In genomic region chr1:246753670-246754535, GRCh38 we compare ENCODE assay signal across 8 cellular contexts. TPM values are rescaled to one million over a fixed set of nuclear protein-coding genes. Genes with fewer than 3 reads are reported as not detected.
DNase-seq lines count a peak whose midpoint lies in the region; ATAC-seq, FAIRE-seq and TF ChIP-seq lines count a peak whose summit lies in the region.

No MANE protein-coding gene starts in this region.

- H3K4me3 Mint-ChIP-seq in WTC11, result no peak overlapping the region
- no peak overlapping the region for H3K4me3 Mint-ChIP-seq in central memory CD8-positive, alpha-beta T cell

- FAIRE-seq in HepG2 (lab: Jason Lieb, UNC), result peak; percentile 79

- TF ChIP-seq EP300 in HepG2 (IDR thresholded peaks at IDR 0.05; ENCODE audit: low read depth in 2 of 2, low read length in 2 of 2) (no peak), HepG2 (CRISPR knock-in tag; IDR thresholded peaks at IDR 0.05; ENCODE audit: borderline replicate concordance) (no peak)

- H3K36me3 Mint-ChIP-seq in WTC11, result no peaks in the 10 kb centered on the region
- peaks cover 4% of the 10 kb centered on the region for H3K36me3 Mint-ChIP-seq in central memory CD8-positive, alpha-beta T cell (ENCODE audit: insufficient read depth)

- no peak for TF ChIP-seq POLR2A in HepG2 (IDR thresholded peaks at IDR 0.05; ENCODE audit: insufficient read depth in 1 of 2, low read depth in 2 of 2, low read length in 2 of 2)

- H3K36me3 ChIP-seq in HepG2 (replicated peaks in 1 of 2; ENCODE audit: control insufficient read depth in 1 of 2, insufficient read depth in 2 of 2, low read length in 2 of 2), result peaks cover 3 to 5% of the 10 kb centered on the region in 2 experiments; a peak in 3 of 5 replicates

- H3K9ac ChIP-seq in HepG2 (ENCODE audit: insufficient read depth, low read depth, low read length), result no peak overlapping the region

- H3K9me3 ChIP-seq in HepG2 (ENCODE audit: low read length), result no peaks in the 10 kb centered on the region

- CTCF ChIA-PET in WTC11 (lab: Charles Lee), result interaction anchor here (0.7 to 1.0 kb wide), 2 partner anchors 64 to 65 kb away, joined by 5 to 7 read pairs; no protein-coding TSS in a partner anchor
- CTCF ChIA-PET in HepG2 (lab: Yijun Ruan, JAX; ENCODE audit: low intra/inter-chr PET ratio, low total read pairs), result interaction anchor here (0.6 to 3.0 kb wide), 4 partner anchors 55 to 257 kb away, joined by 3 to 24 read pairs (median 3); no protein-coding TSS in a partner anchor

- H3K27ac Mint-ChIP-seq in WTC11, result no peak overlapping the region
- H3K27ac Mint-ChIP-seq in central memory CD8-positive, alpha-beta T cell (ENCODE audit: low read depth), result no peak overlapping the region

- intact Hi-C loops in HepG2 (cut with micrococcal nuclease; ENCODE audit: unreplicated experiment), result loop anchor here (1.0 to 2.0 kb wide), 3 partner anchors 57 to 261 kb away; no protein-coding TSS in a partner anchor

- no peak overlapping the region for H2AFZ ChIP-seq in HepG2 (ENCODE audit: low read length)

- no TSS peak for BruUV-seq in HepG2 (replicated peaks; lab: Mats Ljungman, UMichigan)

- POLR2A ChIA-PET in WTC11 (lab: Charles Lee), result no interaction called here
- POLR2A ChIA-PET in HepG2 (lab: Yijun Ruan, JAX), result no interaction called here

- H4K20me1 ChIP-seq in HepG2 (ENCODE audit: insufficient read depth, low read length), result no peaks in the 10 kb centered on the region

- H3K27me3 ChIP-seq in HepG2 (ENCODE audit: control insufficient read depth in 1 of 2, insufficient read depth in 2 of 2, low read length in 2 of 2), result no peaks in the 10 kb centered on the region

- ATAC-seq in HG02642 (IDR thresholded peaks at IDR 0.05; ENCODE audit: poor library complexity, unreplicated experiment) (peak; percentile 94), WTC11 (peak; percentile 98), HepG2 (peak; percentile 98)
- no peak for ATAC-seq in central memory CD8-positive, alpha-beta T cell (replicated peaks; ENCODE audit: extremely low read depth, poor library complexity, severe bottlenecking)

- no peaks in the 10 kb centered on the region for H3K79me2 ChIP-seq in HepG2 (ENCODE audit: insufficient read depth, low read length)

- TF ChIP-seq RAD21 in HepG2 (CRISPR knock-in tag; IDR thresholded peaks at IDR 0.05), result peak; percentile 87

- in situ Hi-C loops in HepG2 (cut with HindIII; ENCODE audit: extremely low pct_ligation_motif_present, low pct_unique_long_range_greater_than_20kb), result loop anchor here (5.0 kb wide), 1 partner anchor 57 kb away; no protein-coding TSS in a partner anchor

- H3K4me2 ChIP-seq in HepG2 (ENCODE audit: low read depth, low read length), result no peak overlapping the region

- no peaks in the 10 kb centered on the region for H3K9me3 Mint-ChIP-seq in WTC11
- no peaks in the 10 kb centered on the region for H3K9me3 Mint-ChIP-seq in central memory CD8-positive, alpha-beta T cell

- H3K27me3 Mint-ChIP-seq in WTC11 (ENCODE audit: low read depth), result no peaks in the 10 kb centered on the region
- H3K27me3 Mint-ChIP-seq in central memory CD8-positive, alpha-beta T cell, result no peaks in the 10 kb centered on the region

- TF ChIP-seq CTCF in WTC11 (IDR thresholded peaks at IDR 0.05), result peak; percentile 67
- TF ChIP-seq CTCF in HepG2 (CRISPR knock-in tag; IDR thresholded peaks at IDR 0.05), result peak; percentile 84

- H3K4me1 Mint-ChIP-seq in WTC11, result peaks cover 5% of the 10 kb centered on the region; the same call in 1 of the 2 replicates
- no peaks in the 10 kb centered on the region for H3K4me1 Mint-ChIP-seq in central memory CD8-positive, alpha-beta T cell

- DNase-seq in NCI-H510A treated with DMSO at 0.1 percent for 48 hours (lab: John Stamatoyannopoulos, UW) (peak; percentile 5), NCI-H510A (lab: John Stamatoyannopoulos, UW) (no peak), NCI-H146 treated with DMSO at 0.1 percent for 48 hours (lab: John Stamatoyannopoulos, UW; ENCODE audit: unreplicated experiment) (peak; percentile 49), WTC11 (ENCODE audit: low spot score) (peak; percentile 89), HepG2 (ENCODE audit: low spot score) (peak; percentile 50)
- DNase-seq in central memory CD8-positive, alpha-beta T cell (ENCODE audit: low spot score in 2 of 2), result peak; percentile 18 to 32
- DNase-seq in stimulated activated CD4-positive, alpha-beta T cell treated with anti-CD3 and anti-CD28 coated beads, TNF-alpha, amount 100 ng/mL, for 48 hours (ENCODE audit: low read depth in 3 of 3), result peak; percentile 18 to 38 (median 23)

- 74% methylated on average over 22 of the region's 22 CpGs for WGBS in HepG2 (ENCODE audit: low lambda C conversion rate)

- H3K4me1 ChIP-seq in HepG2 (ENCODE audit: insufficient read depth, low read length), result no peaks in the 10 kb centered on the region

- H3K4me3 ChIP-seq in HepG2 (replicated peaks in 1 of 3; ENCODE audit: insufficient read depth in 1 of 3, low read depth in 2 of 3, low read length in 3 of 3), result no peak overlapping the region

- H3K27ac ChIP-seq in HepG2 (ENCODE audit: extremely low read length, insufficient read depth, low read length), result no peak overlapping the region

TF ChIP-seq in WTC11, 78 proteins besides CTCF, POLR2A, EP300 and RAD21 (continues in another document):
- no peak for TF ChIP-seq FOXJ3 (CRISPR knock-in tag; IDR thresholded peaks at IDR 0.05; ENCODE audit: borderline replicate concordance)
- no peak for TF ChIP-seq ATF2 (CRISPR knock-in tag; IDR thresholded peaks at IDR 0.05; ENCODE audit: borderline replicate concordance, low read depth)

TF ChIP-seq in HepG2, 621 proteins besides CTCF, POLR2A, EP300 and RAD21 (continues in another document):
- TF ChIP-seq ATM (IDR thresholded peaks at IDR 0.05; ENCODE audit: borderline replicate concordance) (no peak), HINFP (CRISPR knock-in tag; IDR thresholded peaks at IDR 0.05; ENCODE audit: low read depth) (no peak), ETV5 (CRISPR knock-in tag; IDR thresholded peaks at IDR 0.05; ENCODE audit: borderline replicate concordance) (no peak), RBFOX2 (IDR thresholded peaks at IDR 0.05; ENCODE audit: low read depth, low read length) (no peak), HMGXB4 (CRISPR knock-in tag; IDR thresholded peaks at IDR 0.05; ENCODE audit: borderline replicate concordance in 1 of 2, low read depth in 1 of 2) (peak in 1 of 2 experiments; percentile 38; a peak in 1 of 4 replicates), ZFP41 (CRISPR knock-in tag; IDR thresholded peaks at IDR 0.05; ENCODE audit: borderline replicate concordance) (no peak), NPAS2 (CRISPR knock-in tag; IDR thresholded peaks at IDR 0.05; ENCODE audit: borderline replicate concordance) (no peak), ZNF766 (CRISPR knock-in tag; IDR thresholded peaks at IDR 0.05; ENCODE audit: borderline replicate concordance) (no peak), TBX2 (CRISPR knock-in tag; IDR thresholded peaks at IDR 0.05; ENCODE audit: borderline replicate concordance) (no peak), ARHGAP35 (CRISPR knock-in tag; IDR thresholded peaks at IDR 0.05; ENCODE audit: borderline replicate concordance) (no peak), MTA3 (CRISPR knock-in tag; IDR thresholded peaks at IDR 0.05) (no peak)

RNA-seq across cellular contexts. Expression of gene SCCPDH, which starts 29.7 kb away (rescaled TPM):
- 10.9 to 13.0 TPM (median 12.4 TPM) in 3 replicates for total RNA-seq in WTC11 (2021)
- 62.3 and 65.6 TPM in 2 replicates for total RNA-seq in HepG2 (2016; rRNA removed; fragmentation: Illumina TruSeq; extraction: Trizol)
- total RNA-seq in HepG2 (2016; cell fraction: cytosol; rRNA removed; fragmentation: Illumina TruSeq; extraction: Trizol; ENCODE audit: low read depth), result 30.7 and 32.1 TPM in 2 replicates
- 63.7 and 66.1 TPM in 2 replicates for total RNA-seq in HepG2 (2016; cell fraction: insoluble cytoplasmic fraction; rRNA removed; fragmentation: Illumina TruSeq; extraction: Trizol)
- 42.1 and 43.2 TPM in 2 replicates for total RNA-seq in HepG2 (2016; cell fraction: membrane; rRNA removed; fragmentation: Illumina TruSeq; extraction: Trizol)
- 47.4 and 48.2 TPM in 2 replicates for total RNA-seq in HepG2 (2016; cell fraction: nucleus; rRNA removed; fragmentation: Illumina TruSeq; extraction: Trizol)
- 29.8 and 36.7 TPM in 2 replicates for polyA plus RNA-seq in HepG2 (2011; rRNA removed)
- polyA plus RNA-seq in HepG2 (2011; cell fraction: cytosol; rRNA removed), result 24.8 and 30.0 TPM in 2 replicates
- 11.2 and 14.2 TPM in 2 replicates for polyA plus RNA-seq in HepG2 (2011; cell fraction: nucleus; rRNA removed)
- polyA plus RNA-seq in HepG2 (2012), result 36.7 and 52.0 TPM in 2 replicates
- polyA plus RNA-seq in HepG2 (2016; cell fraction: cytosol; fragmentation: Illumina TruSeq; extraction: Trizol; ENCODE audit: low read depth), result 24.1 and 29.6 TPM in 2 replicates
- 55.1 and 61.6 TPM in 2 replicates for polyA plus RNA-seq in HepG2 (2016; cell fraction: insoluble cytoplasmic fraction; fragmentation: Illumina TruSeq; extraction: Trizol; ENCODE audit: low read depth)
- polyA plus RNA-seq in HepG2 (2016; cell fraction: membrane; fragmentation: Illumina TruSeq; extraction: Trizol; ENCODE audit: low read depth), result 28.6 and 29.9 TPM in 2 replicates
- 42.1 and 48.3 TPM in 2 replicates for polyA plus RNA-seq in HepG2 (2016; cell fraction: nucleus; fragmentation: Illumina TruSeq; extraction: Trizol; ENCODE audit: insufficient read depth, low read depth)
- 2.0 and 17.9 TPM in 2 replicates for polyA minus RNA-seq in HepG2 (2011; rRNA and poly(A)+ RNA removed; ENCODE audit: low replicate concordance)
- polyA minus RNA-seq in HepG2 (2011; cell fraction: cytosol; rRNA and poly(A)+ RNA removed), result 19.6 and 22.0 TPM in 2 replicates
- 51.8 and 53.6 TPM in 2 replicates for polyA minus RNA-seq in HepG2 (2011; cell fraction: nucleus; rRNA and poly(A)+ RNA removed)
